13 cellular contexts compared by ENCODE assay signal in genomic region chr6:35493307-35493983, GRCh38. TPM values are rescaled to one million over a fixed set of nuclear protein-coding genes. Genes with fewer than 3 reads are reported as not detected.
DNase-seq lines count a peak whose midpoint lies in the region; ATAC-seq and TF ChIP-seq lines count a peak whose summit lies in the region.
"Had no signal": no experiment of that assay in that cellular context is flagged by ENCODE, and none has a peak within 500 bp of the region (broad histone marks: within the 10 kb centered on the region; RNA-seq: fewer than 3 reads in every experiment).

No MANE protein-coding gene starts in this region.

- H3K9ac ChIP-seq in mucosa of stomach (ENCODE audit: low read length): no peak overlapping the region

- peaks cover 10% of the 10 kb centered on the region for H3K27me3 ChIP-seq in mucosa of stomach (ENCODE audit: control insufficient read depth, insufficient read depth, low read length)
- peaks cover 0 to 24% (median 9%) of the 10 kb centered on the region in 3 donors for H3K27me3 ChIP-seq in stomach

- H3K9me3 Mint-ChIP-seq in central memory CD8-positive, alpha-beta T cell: no peaks in the 10 kb centered on the region
- H3K9me3 Mint-ChIP-seq: CD8-positive, alpha-beta memory T cell had no signal

- H3K36me3 Mint-ChIP-seq in central memory CD8-positive, alpha-beta T cell (ENCODE audit: insufficient read depth): no peaks in the 10 kb centered on the region

- H3K27ac Mint-ChIP-seq in central memory CD8-positive, alpha-beta T cell (ENCODE audit: low read depth): peak overlapping the region; percentile 42

- intact Hi-C loops in stomach (cut with DNase I; ENCODE audit: low total_unique reads): no loop called here

- H3K4me3 ChIP-seq in HFF-Myc (replicated peaks; ENCODE audit: low read depth, low read length) (peak overlapping the region; percentile 50), mucosa of stomach (ENCODE audit: low read length) (peak overlapping the region; percentile 38), stomach (peak overlapping the region; percentile 65 to 99 (median 89))
- H3K4me3 ChIP-seq: lung had no signal

- H3K4me1 ChIP-seq in mucosa of stomach (ENCODE audit: control insufficient read depth, insufficient read depth, low read length) (peaks cover 68% of the 10 kb centered on the region), stomach (peaks cover 74 to 87% (median 84%) of the 10 kb centered on the region in 4 donors)

- H3K36me3 ChIP-seq in mucosa of stomach (ENCODE audit: control insufficient read depth, insufficient read depth, low read length) (no peaks in the 10 kb centered on the region), stomach (no peaks in the 10 kb centered on the region)

- no peak for ATAC-seq in central memory CD8-positive, alpha-beta T cell (replicated peaks; ENCODE audit: extremely low read depth, poor library complexity, severe bottlenecking)

- H3K27me3 Mint-ChIP-seq in central memory CD8-positive, alpha-beta T cell: peaks cover 3% of the 10 kb centered on the region

- no peak for TF ChIP-seq POLR2A in stomach (IDR thresholded peaks at IDR 0.05)

- no peak for DNase-seq in HFF-Myc (ENCODE audit: extremely low read depth, low read depth)
- peak in 1 of 2 donors; percentile 17 for DNase-seq in central memory CD8-positive, alpha-beta T cell (ENCODE audit: low spot score in 2 of 2)
- no peak for DNase-seq in stomach
- no peak for DNase-seq in A172 (ENCODE audit: low spot score)
- no peak for DNase-seq in Kasumi-1 (lab: John Stamatoyannopoulos, UW)
- DNase-seq in UCSD-AML1 (lab: John Stamatoyannopoulos, UW; ENCODE audit: unreplicated experiment): no peak
- no peak for DNase-seq in effector CD8-positive, alpha-beta T cell (lab: John Stamatoyannopoulos, UW)
- DNase-seq: NCI-H2171, SW 1271 had no signal

- no peak overlapping the region for H3K4me3 Mint-ChIP-seq in central memory CD8-positive, alpha-beta T cell

- TF ChIP-seq CTCF in HFF-Myc (IDR thresholded peaks at IDR 0.05; ENCODE audit: low read depth, low read length, missing control alignments) (no peak), stomach (IDR thresholded peaks at IDR 0.05) (no peak)

- TF ChIP-seq EP300 in stomach (IDR thresholded peaks at IDR 0.05): no peak

- H3K9me3 ChIP-seq in mucosa of stomach (ENCODE audit: control insufficient read depth, low read length) (no peaks in the 10 kb centered on the region), stomach (no peaks in the 10 kb centered on the region)

- 78 to 87% (median 83%) methylated on average over 27 to 28 of the region's 28 CpGs for WGBS in stomach, 5 donors

- peaks cover 19% of the 10 kb centered on the region for H3K4me1 Mint-ChIP-seq in central memory CD8-positive, alpha-beta T cell

- peak overlapping the region in 4 of 5 donors; percentile 89 to 98 (median 98) for H3K27ac ChIP-seq in stomach

RNA-seq across cellular contexts. Expression of gene TEAD3, which starts 3.4 kb away (rescaled TPM):
- 10 to 100 TPM; 13.0 to 49.1 (median 19.1) TPM for total RNA-seq in stomach
- 10 to 100 TPM; 18.4 to 31.0 (median 18.6) TPM for polyA plus RNA-seq in stomach
- total RNA-seq in A172 (2014; rRNA removed; shearing (Covaris generic)): 10.9 and 12.3 TPM in 2 replicates

RNA-seq across cellular contexts. Expression of gene TULP1, which starts 19.3 kb away (rescaled TPM):
- not detected for total RNA-seq in stomach
- under 1 TPM in 1 of 3 donors, not detected in 2; 0.05 TPM for polyA plus RNA-seq in stomach
- not detected in 2 replicates for total RNA-seq in A172 (2014; rRNA removed; shearing (Covaris generic))
- total RNA-seq: CD8-positive, alpha-beta memory T cell; posterior vena cava had no signal
- polyA plus RNA-seq: CD8-positive, alpha-beta memory T cell had no signal

RNA-seq across cellular contexts. Expression of gene RPL10A, which starts 25.2 kb away (rescaled TPM):
- total RNA-seq in stomach: 1,000 to 10,000 TPM in 3 of 5 donors, 100 to 1,000 TPM in 2; 584 to 2,035 (median 1,370) TPM
- 1,000 to 10,000 TPM; 1,897 to 2,710 (median 2,028) TPM for polyA plus RNA-seq in stomach
- 1,014 and 1,151 TPM in 2 replicates for total RNA-seq in A172 (2014; rRNA removed; shearing (Covaris generic))

RNA-seq across cellular contexts. Expression of gene FANCE, which starts 41.3 kb away (rescaled TPM):
- total RNA-seq in stomach: 1 to 10 TPM; 1.3 to 8.3 (median 3.5) TPM
- 1 to 10 TPM; 3.1 to 4.9 (median 3.2) TPM for polyA plus RNA-seq in stomach
- 11.4 and 13.9 TPM in 2 replicates for total RNA-seq in A172 (2014; rRNA removed; shearing (Covaris generic))

Comparison
In these comparisons a context has a peak if more than half of its experiments do, and no peak if none do; other contexts are left out.
1. H3K4me3 ChIP-seq: peak in every context shown above with its lines; median percentile 89 in stomach; 50 in HFF-Myc; 38 in mucosa of stomach.